23 cellular contexts compared by ENCODE assay signal in genomic region chr9:97315550-97315949, GRCh38. TPM values are rescaled to one million over a fixed set of nuclear protein-coding genes. Genes with fewer than 3 reads are reported as not detected.
DNase-seq lines count a peak whose midpoint lies in the region; ATAC-seq and TF ChIP-seq lines count a peak whose summit lies in the region.
"Had no signal": no experiment of that assay in that cellular context is flagged by ENCODE, and none has a peak within 500 bp of the region (broad histone marks: within the 10 kb centered on the region; RNA-seq: fewer than 3 reads in every experiment).

No MANE protein-coding gene starts in this region.

- ATAC-seq in heart left ventricle: peak in 3 of 4 donors; percentile 43 to 72 (median 56)
- ATAC-seq in Right ventricle myocardium superior (ENCODE audit: poor library complexity): no peak
- ATAC-seq in GM21423 (IDR thresholded peaks at IDR 0.05; ENCODE audit: unreplicated experiment): no peak
- no peak for ATAC-seq in GM18519 (IDR thresholded peaks at IDR 0.05; ENCODE audit: low FRiP score, unreplicated experiment)
- no peak for ATAC-seq in GM18498 (IDR thresholded peaks at IDR 0.05; ENCODE audit: unreplicated experiment)
- ATAC-seq: SK-N-SH treated with all-trans-retinoic acid at 6 μM for 48 hours had no signal

- H3K27ac ChIP-seq in heart left ventricle: no peak overlapping the region
- H3K27ac ChIP-seq: BLaER1 treated with 17β-estradiol and CSF1 and Interleukin-3, amounts not matched to agents 10 nM and 100 nM; tibial nerve; WERI-Rb-1 had no signal

- H3K36me3 ChIP-seq in heart left ventricle (peaks cover 0 to 85% (median 64%) of the 10 kb centered on the region in 9 donors), adipocyte (ENCODE audit: control insufficient read depth, insufficient read depth, low read length, severe bottlenecking) (peaks cover 13% of the 10 kb centered on the region)
- H3K36me3 ChIP-seq: BLaER1 treated with 17β-estradiol and CSF1 and Interleukin-3, amounts not matched to agents 10 nM and 100 nM had no signal

- intact Hi-C loops in heart left ventricle (cut with DNase I): no loop called here
- intact Hi-C loops in Right ventricle myocardium superior (cut with DNase I): no loop called here

- TF ChIP-seq CTCF in heart left ventricle (IDR thresholded peaks at IDR 0.05) (no peak), fibroblast of the aortic adventitia (IDR thresholded peaks at IDR 0.05; ENCODE audit: insufficient read depth, low read length) (no peak)

- DNase-seq in heart left ventricle (no peak), Right ventricle myocardium superior (no peak), adipocyte (ENCODE audit: low read depth) (peak; percentile 50), fibroblast of the aortic adventitia (ENCODE audit: low read depth) (peak; percentile 55), stromal cell of bone marrow (ENCODE audit: low read depth) (peak; percentile 28)
- DNase-seq: activated CD8-positive, alpha-beta memory T cell treated with anti-CD3 and anti-CD28 coated beads, Interleukin-2, amount 50 U/mL, for 4 hours; Caco-2; cortex of kidney; foreskin melanocyte; KG1; naive B cell; NCI-H1436 treated with DMSO at 0.1 percent for 48 hours; NCI-H2171; NCI-H526 treated with DMSO at 0.1 percent for 48 hours; occipital lobe; stimulated activated CD4-positive, alpha-beta T cell treated with anti-CD3 and anti-CD28 coated beads, Interleukin-4, amount 100 ng/mL, for 24 hours; WERI-Rb-1 had no signal

- H3K4me3 ChIP-seq in heart left ventricle (no peak overlapping the region), adipocyte (ENCODE audit: low read length) (no peak overlapping the region), fibroblast of the aortic adventitia (ENCODE audit: low read depth, low read length) (no peak overlapping the region)
- H3K4me3 ChIP-seq: BLaER1 treated with 17β-estradiol and CSF1 and Interleukin-3, amounts not matched to agents 10 nM and 100 nM; tibial nerve had no signal

- 71 to 75% (median 75%) methylated on average over 4 of the region's 4 CpGs for WGBS in heart left ventricle, 4 donors

- no peak overlapping the region for H3K9ac ChIP-seq in adipocyte (ENCODE audit: low read length)
- H3K9ac ChIP-seq: BLaER1 treated with 17β-estradiol and CSF1 and Interleukin-3, amounts not matched to agents 10 nM and 100 nM had no signal

- H3K27me3 ChIP-seq in heart left ventricle: no peaks in the 10 kb centered on the region
- no peaks in the 10 kb centered on the region for H3K27me3 ChIP-seq in adipocyte (replicated peaks; ENCODE audit: control insufficient read depth, insufficient read depth, low read length)
- H3K27me3 ChIP-seq: BLaER1 treated with 17β-estradiol and CSF1 and Interleukin-3, amounts not matched to agents 10 nM and 100 nM; tibial nerve had no signal

- H3K9me3 ChIP-seq in heart left ventricle (no peaks in the 10 kb centered on the region), adipocyte (ENCODE audit: control insufficient read depth, low read length) (no peaks in the 10 kb centered on the region)
- H3K9me3 ChIP-seq: Caco-2, tibial nerve had no signal

- H3K4me1 ChIP-seq in heart left ventricle (no peaks in the 10 kb centered on the region), adipocyte (ENCODE audit: control insufficient read depth, insufficient read depth, low read length) (no peaks in the 10 kb centered on the region)
- H3K4me1 ChIP-seq: Caco-2, tibial nerve had no signal

- TF ChIP-seq POLR2A in heart left ventricle (IDR thresholded peaks at IDR 0.05): no peak

RNA-seq across cellular contexts. Expression of gene CCDC180, which starts 8.1 kb away (rescaled TPM):
- 1 to 10 TPM in 8 of 9 donors, under 1 TPM in 1; 0.69 to 4.9 (median 2.2) TPM for total RNA-seq in heart left ventricle
- polyA plus RNA-seq in heart left ventricle: 1 to 10 TPM in 1 of 2 donors, under 1 TPM in 1; 0.55 to 5.3 TPM
- total RNA-seq in Right ventricle myocardium superior: 3.1 TPM
- 4.2 and 27.2 TPM in 2 replicates for total RNA-seq in fibroblast of the aortic adventitia (ENCODE audit: low replicate concordance)

Comparison
In these comparisons a context has a peak if more than half of its experiments do, and no peak if none do; other contexts are left out.
1. ATAC-seq: peak in heart left ventricle (3 of 4); none in Right ventricle myocardium superior (single experiment), GM21423 (single experiment), GM18519 (single experiment) and GM18498 (single experiment).
2. DNase-seq: peak in adipocyte (single experiment), fibroblast of the aortic adventitia (single experiment) and stromal cell of bone marrow (single experiment); none in heart left ventricle (0 of 5) and Right ventricle myocardium superior (single experiment).